In the genomic region with DNA sequence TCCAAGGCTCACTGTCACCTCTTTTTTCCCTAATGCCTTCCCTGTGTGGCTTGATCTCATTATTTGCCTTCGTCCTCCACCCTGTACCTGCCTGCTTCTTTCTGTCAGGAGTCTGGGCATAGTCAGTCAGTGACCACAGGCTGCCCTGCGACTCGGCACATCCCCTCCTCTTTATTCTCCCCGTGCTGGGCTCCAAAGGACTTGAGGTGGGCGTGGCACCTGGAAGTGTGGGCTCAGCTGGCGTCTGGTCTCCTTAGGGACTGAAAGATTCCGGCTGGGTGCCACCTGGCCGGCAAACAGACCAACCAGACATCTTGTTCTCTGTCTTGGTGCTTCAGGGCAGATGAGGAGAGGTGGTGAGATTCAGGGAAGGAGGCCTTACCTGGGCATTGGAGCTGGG, we compare ENCODE assay signal across 1 cellular context.
TF ChIP-seq lines count a peak whose summit lies in the region.

No MANE protein-coding gene starts in this region.

TF ChIP-seq in WTC11, 78 proteins besides CTCF, POLR2A, EP300 and RAD21 (continued from another document):
- TF ChIP-seq, protein P1, sequence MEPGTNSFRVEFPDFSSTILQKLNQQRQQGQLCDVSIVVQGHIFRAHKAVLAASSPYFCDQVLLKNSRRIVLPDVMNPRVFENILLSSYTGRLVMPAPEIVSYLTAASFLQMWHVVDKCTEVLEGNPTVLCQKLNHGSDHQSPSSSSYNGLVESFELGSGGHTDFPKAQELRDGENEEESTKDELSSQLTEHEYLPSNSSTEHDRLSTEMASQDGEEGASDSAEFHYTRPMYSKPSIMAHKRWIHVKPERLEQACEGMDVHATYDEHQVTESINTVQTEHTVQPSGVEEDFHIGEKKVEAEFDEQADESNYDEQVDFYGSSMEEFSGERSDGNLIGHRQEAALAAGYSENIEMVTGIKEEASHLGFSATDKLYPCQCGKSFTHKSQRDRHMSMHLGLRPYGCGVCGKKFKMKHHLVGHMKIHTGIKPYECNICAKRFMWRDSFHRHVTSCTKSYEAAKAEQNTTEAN (CRISPR knock-in tag; IDR thresholded peaks at IDR 0.05) = no peak
- no peak for TF ChIP-seq SMAD4 (CRISPR knock-in tag; IDR thresholded peaks at IDR 0.05)
- no peak for TF ChIP-seq NFATC4 (CRISPR knock-in tag; IDR thresholded peaks at IDR 0.05)
- no peak for TF ChIP-seq SMAD3 (CRISPR knock-in tag; IDR thresholded peaks at IDR 0.05; ENCODE audit: borderline replicate concordance)
